12 cellular contexts compared by ENCODE assay signal in the genomic region with DNA sequence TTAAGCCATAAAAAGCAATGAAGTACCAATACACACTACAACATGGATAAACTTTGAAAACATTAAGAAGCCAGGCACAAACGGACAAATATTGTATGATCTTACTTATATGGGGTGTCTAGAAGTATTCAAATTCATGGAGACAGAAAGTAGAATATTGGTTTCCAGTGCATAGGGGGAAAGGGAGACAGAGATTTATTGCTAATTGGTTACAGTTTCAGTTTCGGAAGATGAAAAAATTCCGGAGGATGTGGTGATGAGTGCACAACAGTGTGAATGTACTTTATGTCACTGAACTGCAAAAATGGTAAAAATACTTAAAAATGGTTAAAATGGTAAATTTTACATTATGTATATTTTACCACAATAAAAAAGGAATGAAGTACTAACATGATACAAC. TPM values are rescaled to one million over a fixed set of nuclear protein-coding genes. Genes with fewer than 3 reads are reported as not detected.
A peak's percentile ranks its signal among the peaks of the same experiment; 100 is the strongest.
DNase-seq lines count a peak whose midpoint lies in the region; ATAC-seq, FAIRE-seq and TF ChIP-seq lines count a peak whose summit lies in the region.
"Had no signal": no experiment of that assay in that cellular context is flagged by ENCODE, and none has a peak within 500 bp of the region (broad histone marks: within the 10 kb centered on the region; RNA-seq: fewer than 3 reads in every experiment).

No MANE protein-coding gene starts in this region.

- peaks cover 8% of the 10 kb centered on the region for H3K4me1 ChIP-seq in GM12878 (ENCODE audit: control insufficient read depth, insufficient read depth, low read length)
- no peaks in the 10 kb centered on the region for H3K4me1 ChIP-seq in A673 (ENCODE audit: insufficient read depth, low read length, poor library complexity, severe bottlenecking)

- H3K9me3 ChIP-seq in GM12878 (replicated peaks; ENCODE audit: control insufficient read depth, insufficient read depth, low read length) (no peaks in the 10 kb centered on the region; the same call in 2 of the 3 replicates), A673 (ENCODE audit: low read depth, low read length, poor library complexity, severe bottlenecking) (no peaks in the 10 kb centered on the region)

- FAIRE-seq in GM12878 (lab: Jason Lieb, UNC) = no peak
- FAIRE-seq: endometrium, urothelium cell line had no signal

- no peak overlapping the region for H2AFZ ChIP-seq in GM12878 (ENCODE audit: control insufficient read depth, low read depth, low read length)

- no peaks in the 10 kb centered on the region for H3K36me3 ChIP-seq in GM12878 (ENCODE audit: control insufficient read depth in 2 of 2, insufficient read depth in 2 of 2, low read length in 1 of 2)
- H3K36me3 ChIP-seq in A673 (ENCODE audit: insufficient read depth, low read length, poor library complexity, severe bottlenecking) = no peaks in the 10 kb centered on the region

- 7% methylated on average over 3 of the region's 3 CpGs for WGBS in GM12878 (ENCODE audit: insufficient coverage, insufficient replicate concordance, low lambda C conversion rate, missing lambda C conversion rate)

- H3K79me2 ChIP-seq in GM12878 (ENCODE audit: control insufficient read depth, insufficient read depth, low read length) = no peaks in the 10 kb centered on the region

- POLR2A ChIA-PET in GM12878 (lab: Charles Lee) = no interaction called here
- POLR2A ChIA-PET in A673 (lab: Charles Lee; ENCODE audit: low non-redundant PET) = no interaction called here

- H3K27ac ChIP-seq in GM12878 (ENCODE audit: control insufficient read depth, insufficient read depth) = 0 out of 2 replicates have a peak overlapping the region, but pooled peaks have one; percentile 25
- H3K27ac ChIP-seq in A673 (ENCODE audit: low read depth, low read length, poor library complexity, severe bottlenecking) = no peak overlapping the region

- no peak for TF ChIP-seq POLR2A in GM12878 (IDR thresholded peaks at IDR 0.05; ENCODE audit: low read depth, low read length)

- ATAC-seq in GM19397 (IDR thresholded peaks at IDR 0.05; ENCODE audit: unreplicated experiment) = peak; percentile 44
- ATAC-seq in HG03342 (IDR thresholded peaks at IDR 0.05; ENCODE audit: unreplicated experiment) = peak; percentile 46
- ATAC-seq in GM12878 = peak; percentile 79

- H3K4me2 ChIP-seq in GM12878 (ENCODE audit: control insufficient read depth, insufficient read depth) = peak overlapping the region; percentile 15; the same call in 1 of the 2 replicates

- 0 out of 4 replicates have a peak, but pooled peaks of 1 of the 2 experiments have one; percentile 9 for TF ChIP-seq EP300 in GM12878 (IDR thresholded peaks at IDR 0.05; ENCODE audit: borderline replicate concordance in 1 of 2, control insufficient read depth in 1 of 2, low read depth in 2 of 2, low read length in 2 of 2)

- in situ Hi-C loops in GM12878 (cut with MboI) = no loop called here

- H3K9ac ChIP-seq in GM12878 (ENCODE audit: control insufficient read depth, insufficient read depth, low read length) = no peak overlapping the region

- no peak overlapping the region for H3K4me3 ChIP-seq in GM12864 (ENCODE audit: low read depth, low read length)
- H3K4me3 ChIP-seq in GM12878 = no peak overlapping the region
- no peak overlapping the region for H3K4me3 ChIP-seq in A673 (ENCODE audit: low read depth, low read length, poor library complexity, severe bottlenecking)

- SMC1A ChIA-PET in GM12878 (lab: Charles Lee; ENCODE audit: uncharacterized antibody, unreplicated experiment) = interaction anchor here (0.5 kb wide), 1 partner anchor 162 kb away, joined by 3 read pairs; no protein-coding TSS in a partner anchor

- TF ChIP-seq CTCF in GM12864 (IDR thresholded peaks at IDR 0.05; ENCODE audit: low read depth, low read length, missing control alignments) = no peak
- TF ChIP-seq CTCF in GM12878 (IDR thresholded peaks at IDR 0.05 in 2 of 3, conservative IDR thresholded peaks at IDR 0.05 in 1 of 3; ENCODE audit: control insufficient read depth in 2 of 3, extremely low read depth in 1 of 3, insufficient read depth in 1 of 3, low read depth in 3 of 3, low read length in 3 of 3) = no peak
- no peak for TF ChIP-seq CTCF in A673 (conservative IDR thresholded peaks at IDR 0.05; ENCODE audit: low read depth, low read length)

- BruUV-seq in GM12878 (replicated peaks; lab: Mats Ljungman, UMichigan) = no TSS peak
- no TSS peak for BruUV-seq in A673 (replicated peaks; lab: Mats Ljungman, UMichigan)

- no peak for TF ChIP-seq RAD21 in GM12878 (IDR thresholded peaks at IDR 0.05; ENCODE audit: insufficient read depth, low read depth, low read length)

- H4K20me1 ChIP-seq in GM12878 (ENCODE audit: control insufficient read depth, insufficient read depth) = no peaks in the 10 kb centered on the region

- peak; percentile 10 for DNase-seq in GM12864 (ENCODE audit: low read depth)
- DNase-seq in GM12878 (ENCODE audit: low read depth, low spot score) = peak; percentile 42
- DNase-seq in A673 (ENCODE audit: low spot score) = no peak
- DNase-seq in posterior vena cava (ENCODE audit: low spot score) = no peak
- no peak for DNase-seq in activated gamma-delta T cell (lab: John Stamatoyannopoulos, UW)
- no peak for DNase-seq in A172 (ENCODE audit: low spot score)
- DNase-seq: activated effector memory CD4-positive, alpha-beta T cell treated with anti-CD3 and anti-CD28 coated beads, Interleukin-2, amount 50 U/mL, for 16 hours; stimulated activated CD4-positive, alpha-beta T cell treated with anti-CD3 and anti-CD28 coated beads, Interleukin-2, amount 100 ng/mL, for 48 hours had no signal

- RAD21 ChIA-PET in GM12878 (lab: Charles Lee; ENCODE audit: unreplicated experiment) = no interaction called here

- CTCF ChIA-PET in GM12878 (lab: Yijun Ruan, JAX) (interaction anchor here (2.6 kb wide), 1 partner anchor 240 kb away, joined by 7 read pairs; no protein-coding TSS in a partner anchor), A673 (lab: Charles Lee) (no interaction called here)

- intact Hi-C loops in GM12878 (cut with micrococcal nuclease; ENCODE audit: unreplicated experiment) (loop anchor here (10.0 kb wide), 1 partner anchor 167 kb away; no protein-coding TSS in a partner anchor), A673 (cut with micrococcal nuclease; ENCODE audit: unreplicated experiment) (no loop called here), posterior vena cava (cut with DNase I) (no loop called here)

- H3K27me3 ChIP-seq in GM12878 (replicated peaks in 1 of 2; ENCODE audit: control insufficient read depth in 2 of 2, insufficient read depth in 2 of 2, low read length in 1 of 2) (no peaks in the 10 kb centered on the region), A673 (replicated peaks; ENCODE audit: insufficient read depth, low read depth, low read length, poor library complexity) (no peaks in the 10 kb centered on the region)

TF ChIP-seq in GM12878, 131 proteins besides CTCF, POLR2A, EP300 and RAD21 (continues in another document):
- TF ChIP-seq RUNX3 (IDR thresholded peaks at IDR 0.05; ENCODE audit: low read length) (peak; percentile 65), STAT1 (conservative IDR thresholded peaks at IDR 0.05) (no peak), PKNOX1 (IDR thresholded peaks at IDR 0.05) (peak; percentile 85), JUNB (IDR thresholded peaks at IDR 0.05) (no peak), GATAD2B (conservative IDR thresholded peaks at IDR 0.05; ENCODE audit: low read depth) (no peak), ETV6 (conservative IDR thresholded peaks at IDR 0.05 in 1 of 2, IDR thresholded peaks at IDR 0.05 in 1 of 2; ENCODE audit: borderline replicate concordance in 1 of 2, low read depth in 1 of 2) (no peak), ESRRA (IDR thresholded peaks at IDR 0.05; ENCODE audit: low read length) (no peak), CREM (IDR thresholded peaks at IDR 0.05; ENCODE audit: low read depth) (no peak)

RNA-seq across cellular contexts. Expression of gene PRDX4, which starts 5.1 kb away (rescaled TPM):
- total RNA-seq in GM12878 (2013; cell fraction: nucleolus; rRNA removed) = 29.3 and 33.4 TPM in 2 replicates
- total RNA-seq in GM12878 (2014; rRNA removed) (71.5 and 78.9 TPM in 2 replicates), GM12878 (2014; rRNA removed; fragmentation: Illumina TruSeq; extraction: Trizol) (75.8 and 89.7 TPM in 2 replicates), GM12878 (2021) (49.2 and 50.3 TPM in 2 replicates), A673 (2021) (137 and 155 TPM in 2 replicates), posterior vena cava (10 to 100 TPM; 87.8 to 91.9 TPM)
- polyA plus RNA-seq in GM12878 (2011; ENCODE audit: low read depth) = 40.3 TPM
- polyA plus RNA-seq in GM12878 (2011; rRNA removed) (60.0 and 74.9 TPM in 2 replicates), GM12878 (2014; fragmentation: Illumina TruSeq; extraction: Trizol) (53.3 and 58.1 TPM in 2 replicates), GM12878 (2014; fragmentation: Nextera tagmentation; extraction: Ambion mirVana) (10 to 100 TPM; 11.1 to 28.4 TPM), GM12878 (2014; rRNA removed) (58.3 and 60.9 TPM in 2 replicates), GM12878 (2016; fragmentation: Nextera tagmentation; extraction: Ambion mirVana) (100 to 1,000 TPM; 120 to 121 TPM)
- polyA plus RNA-seq in GM12878 (2011; cell fraction: cytosol; rRNA removed) = 42.0 and 44.3 TPM in 2 replicates
- 17.9 and 18.1 TPM in 2 replicates for polyA plus RNA-seq in GM12878 (2011; cell fraction: nucleus; rRNA removed)
- 46.5 and 48.0 TPM in 2 replicates for polyA plus RNA-seq in GM12878 (2012)
- 23.9 and 30.1 TPM in 2 replicates for polyA minus RNA-seq in GM12878 (2011; rRNA and poly(A)+ RNA removed)
- 7.6 and 9.2 TPM in 2 replicates for polyA minus RNA-seq in GM12878 (2011; cell fraction: cytosol; rRNA and poly(A)+ RNA removed)
- polyA minus RNA-seq in GM12878 (2011; cell fraction: nucleus; rRNA and poly(A)+ RNA removed) = 4.9 and 5.1 TPM in 2 replicates
- total RNA-seq in A172 (2014; rRNA removed; shearing (Covaris generic)) = 324 and 330 TPM in 2 replicates

Comparison
In these comparisons a context has a peak if more than half of its experiments do, and no peak if none do; other contexts are left out.
1. DNase-seq: peak in GM12864 (single experiment) and GM12878 (single experiment); none in A673 (single experiment), posterior vena cava (single experiment), activated gamma-delta T cell (single experiment) and A172 (single experiment).
2. Peak in every context shown above with its lines, with median percentiles within 50 percentile points of each other: ATAC-seq.